Comparison of ENCODE assay signal across 1 cellular context in the genomic region with DNA sequence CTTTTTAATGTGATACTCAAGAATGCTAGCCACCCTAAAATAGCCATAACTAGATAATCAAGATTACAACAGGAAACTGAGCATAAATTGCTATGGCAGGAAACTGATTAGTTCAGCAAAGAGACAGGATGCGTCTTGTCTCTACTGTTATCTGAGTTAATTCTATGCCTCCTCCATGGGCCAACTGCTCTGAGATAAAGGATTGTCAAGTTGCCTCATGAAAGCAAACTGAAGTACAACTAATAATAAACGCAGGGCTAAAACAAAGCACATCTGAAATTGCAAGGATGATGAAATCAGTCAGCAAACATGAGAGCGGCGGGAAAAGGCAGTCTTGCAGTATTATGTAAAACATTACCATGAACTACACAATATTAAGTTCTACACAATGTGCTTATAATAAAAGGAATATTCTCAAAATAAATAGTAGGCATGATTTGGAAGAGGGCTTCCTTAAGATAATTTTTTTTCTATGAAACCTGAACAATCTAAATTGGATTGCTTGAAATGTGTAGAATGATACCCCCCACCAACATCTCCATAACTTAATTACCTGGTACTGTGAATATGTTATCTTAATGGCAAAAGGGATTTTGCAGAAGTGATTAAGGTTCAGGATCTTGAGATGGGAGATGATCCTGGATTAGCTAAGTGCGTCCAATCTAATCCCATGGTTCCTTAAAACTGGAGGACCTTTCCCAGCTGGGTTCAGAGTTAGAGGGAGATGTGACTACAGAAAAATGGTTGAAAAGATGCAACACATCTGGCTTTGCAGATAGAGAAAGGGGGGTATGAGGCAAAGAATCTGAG.
TF ChIP-seq lines count a peak whose summit lies in the region.

No MANE protein-coding gene starts in this region.

TF ChIP-seq in K562, 482 proteins besides CTCF, POLR2A, EP300 and RAD21 (continued from another document and continues in another):
- TF ChIP-seq, protein P1, sequence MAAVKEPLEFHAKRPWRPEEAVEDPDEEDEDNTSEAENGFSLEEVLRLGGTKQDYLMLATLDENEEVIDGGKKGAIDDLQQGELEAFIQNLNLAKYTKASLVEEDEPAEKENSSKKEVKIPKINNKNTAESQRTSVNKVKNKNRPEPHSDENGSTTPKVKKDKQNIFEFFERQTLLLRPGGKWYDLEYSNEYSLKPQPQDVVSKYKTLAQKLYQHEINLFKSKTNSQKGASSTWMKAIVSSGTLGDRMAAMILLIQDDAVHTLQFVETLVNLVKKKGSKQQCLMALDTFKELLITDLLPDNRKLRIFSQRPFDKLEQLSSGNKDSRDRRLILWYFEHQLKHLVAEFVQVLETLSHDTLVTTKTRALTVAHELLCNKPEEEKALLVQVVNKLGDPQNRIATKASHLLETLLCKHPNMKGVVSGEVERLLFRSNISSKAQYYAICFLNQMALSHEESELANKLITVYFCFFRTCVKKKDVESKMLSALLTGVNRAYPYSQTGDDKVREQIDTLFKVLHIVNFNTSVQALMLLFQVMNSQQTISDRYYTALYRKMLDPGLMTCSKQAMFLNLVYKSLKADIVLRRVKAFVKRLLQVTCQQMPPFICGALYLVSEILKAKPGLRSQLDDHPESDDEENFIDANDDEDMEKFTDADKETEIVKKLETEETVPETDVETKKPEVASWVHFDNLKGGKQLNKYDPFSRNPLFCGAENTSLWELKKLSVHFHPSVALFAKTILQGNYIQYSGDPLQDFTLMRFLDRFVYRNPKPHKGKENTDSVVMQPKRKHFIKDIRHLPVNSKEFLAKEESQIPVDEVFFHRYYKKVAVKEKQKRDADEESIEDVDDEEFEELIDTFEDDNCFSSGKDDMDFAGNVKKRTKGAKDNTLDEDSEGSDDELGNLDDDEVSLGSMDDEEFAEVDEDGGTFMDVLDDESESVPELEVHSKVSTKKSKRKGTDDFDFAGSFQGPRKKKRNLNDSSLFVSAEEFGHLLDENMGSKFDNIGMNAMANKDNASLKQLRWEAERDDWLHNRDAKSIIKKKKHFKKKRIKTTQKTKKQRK (IDR thresholded peaks at IDR 0.05; ENCODE audit: borderline replicate concordance, low read depth, low read length): no peak
- TF ChIP-seq SOX6 (IDR thresholded peaks at IDR 0.05) (peak; percentile 99), EP400 (IDR thresholded peaks at IDR 0.05) (peak; percentile 83), C11orf30 (IDR thresholded peaks at IDR 0.05; ENCODE audit: low read depth) (peak; percentile 50), FOXK1 (CRISPR knock-in tag; IDR thresholded peaks at IDR 0.05; ENCODE audit: borderline replicate concordance) (no peak), KLF16 (IDR thresholded peaks at IDR 0.05) (peak; percentile 85), NR2C1 (IDR thresholded peaks at IDR 0.05) (no peak), NR2C1 (tag; IDR thresholded peaks at IDR 0.05) (peak; percentile 22; the same call in 1 of the 2 replicates), SMARCC2 (IDR thresholded peaks at IDR 0.05; ENCODE audit: low read depth) (peak; percentile 77; the same call in 1 of the 2 replicates), CBFA2T3 (IDR thresholded peaks at IDR 0.05) (peak; percentile 92), COPS2 (conservative IDR thresholded peaks at IDR 0.05) (no peak), LCOR (CRISPR knock-in tag; IDR thresholded peaks at IDR 0.05) (0 out of 2 replicates have a peak, but pooled peaks have one; percentile 69), EZH2 (IDR thresholded peaks at IDR 0.05; ENCODE audit: borderline replicate concordance, low read depth, low read length) (no peak), ZNF589 (CRISPR knock-in tag; IDR thresholded peaks at IDR 0.05; ENCODE audit: low read depth) (peak; percentile 88), ARID1B (IDR thresholded peaks at IDR 0.05) (peak; percentile 96), ZNF146 (CRISPR knock-in tag; IDR thresholded peaks at IDR 0.05; ENCODE audit: unreplicated experiment) (no peak), MTA3 (IDR thresholded peaks at IDR 0.05; ENCODE audit: borderline replicate concordance) (0 out of 2 replicates have a peak, but pooled peaks have one; percentile 56), GATA2 (CRISPR knock-in tag; IDR thresholded peaks at IDR 0.05) (peak; percentile 57; the same call in 1 of the 2 replicates), RNF2 (IDR thresholded peaks at IDR 0.05) (peak; percentile 99), ZKSCAN1 (IDR thresholded peaks at IDR 0.05; ENCODE audit: low read depth, low read length) (no peak), ZNF239 (CRISPR knock-in tag; IDR thresholded peaks at IDR 0.05) (peak; percentile 60), TCF7 (IDR thresholded peaks at IDR 0.05; ENCODE audit: borderline replicate concordance) (0 out of 2 replicates have a peak, but pooled peaks have one; percentile 34), ZNF347 (CRISPR knock-in tag; IDR thresholded peaks at IDR 0.05; ENCODE audit: low read depth) (no peak), SMARCA4 (IDR thresholded peaks at IDR 0.05) (peak; percentile 96), DPF2 (IDR thresholded peaks at IDR 0.05) (peak; percentile 95), CCNT2 (IDR thresholded peaks at IDR 0.05; ENCODE audit: borderline replicate concordance, extremely low read depth, insufficient read length, low read depth, low read length) (peak; percentile 89)
- TF ChIP-seq, protein P2, sequence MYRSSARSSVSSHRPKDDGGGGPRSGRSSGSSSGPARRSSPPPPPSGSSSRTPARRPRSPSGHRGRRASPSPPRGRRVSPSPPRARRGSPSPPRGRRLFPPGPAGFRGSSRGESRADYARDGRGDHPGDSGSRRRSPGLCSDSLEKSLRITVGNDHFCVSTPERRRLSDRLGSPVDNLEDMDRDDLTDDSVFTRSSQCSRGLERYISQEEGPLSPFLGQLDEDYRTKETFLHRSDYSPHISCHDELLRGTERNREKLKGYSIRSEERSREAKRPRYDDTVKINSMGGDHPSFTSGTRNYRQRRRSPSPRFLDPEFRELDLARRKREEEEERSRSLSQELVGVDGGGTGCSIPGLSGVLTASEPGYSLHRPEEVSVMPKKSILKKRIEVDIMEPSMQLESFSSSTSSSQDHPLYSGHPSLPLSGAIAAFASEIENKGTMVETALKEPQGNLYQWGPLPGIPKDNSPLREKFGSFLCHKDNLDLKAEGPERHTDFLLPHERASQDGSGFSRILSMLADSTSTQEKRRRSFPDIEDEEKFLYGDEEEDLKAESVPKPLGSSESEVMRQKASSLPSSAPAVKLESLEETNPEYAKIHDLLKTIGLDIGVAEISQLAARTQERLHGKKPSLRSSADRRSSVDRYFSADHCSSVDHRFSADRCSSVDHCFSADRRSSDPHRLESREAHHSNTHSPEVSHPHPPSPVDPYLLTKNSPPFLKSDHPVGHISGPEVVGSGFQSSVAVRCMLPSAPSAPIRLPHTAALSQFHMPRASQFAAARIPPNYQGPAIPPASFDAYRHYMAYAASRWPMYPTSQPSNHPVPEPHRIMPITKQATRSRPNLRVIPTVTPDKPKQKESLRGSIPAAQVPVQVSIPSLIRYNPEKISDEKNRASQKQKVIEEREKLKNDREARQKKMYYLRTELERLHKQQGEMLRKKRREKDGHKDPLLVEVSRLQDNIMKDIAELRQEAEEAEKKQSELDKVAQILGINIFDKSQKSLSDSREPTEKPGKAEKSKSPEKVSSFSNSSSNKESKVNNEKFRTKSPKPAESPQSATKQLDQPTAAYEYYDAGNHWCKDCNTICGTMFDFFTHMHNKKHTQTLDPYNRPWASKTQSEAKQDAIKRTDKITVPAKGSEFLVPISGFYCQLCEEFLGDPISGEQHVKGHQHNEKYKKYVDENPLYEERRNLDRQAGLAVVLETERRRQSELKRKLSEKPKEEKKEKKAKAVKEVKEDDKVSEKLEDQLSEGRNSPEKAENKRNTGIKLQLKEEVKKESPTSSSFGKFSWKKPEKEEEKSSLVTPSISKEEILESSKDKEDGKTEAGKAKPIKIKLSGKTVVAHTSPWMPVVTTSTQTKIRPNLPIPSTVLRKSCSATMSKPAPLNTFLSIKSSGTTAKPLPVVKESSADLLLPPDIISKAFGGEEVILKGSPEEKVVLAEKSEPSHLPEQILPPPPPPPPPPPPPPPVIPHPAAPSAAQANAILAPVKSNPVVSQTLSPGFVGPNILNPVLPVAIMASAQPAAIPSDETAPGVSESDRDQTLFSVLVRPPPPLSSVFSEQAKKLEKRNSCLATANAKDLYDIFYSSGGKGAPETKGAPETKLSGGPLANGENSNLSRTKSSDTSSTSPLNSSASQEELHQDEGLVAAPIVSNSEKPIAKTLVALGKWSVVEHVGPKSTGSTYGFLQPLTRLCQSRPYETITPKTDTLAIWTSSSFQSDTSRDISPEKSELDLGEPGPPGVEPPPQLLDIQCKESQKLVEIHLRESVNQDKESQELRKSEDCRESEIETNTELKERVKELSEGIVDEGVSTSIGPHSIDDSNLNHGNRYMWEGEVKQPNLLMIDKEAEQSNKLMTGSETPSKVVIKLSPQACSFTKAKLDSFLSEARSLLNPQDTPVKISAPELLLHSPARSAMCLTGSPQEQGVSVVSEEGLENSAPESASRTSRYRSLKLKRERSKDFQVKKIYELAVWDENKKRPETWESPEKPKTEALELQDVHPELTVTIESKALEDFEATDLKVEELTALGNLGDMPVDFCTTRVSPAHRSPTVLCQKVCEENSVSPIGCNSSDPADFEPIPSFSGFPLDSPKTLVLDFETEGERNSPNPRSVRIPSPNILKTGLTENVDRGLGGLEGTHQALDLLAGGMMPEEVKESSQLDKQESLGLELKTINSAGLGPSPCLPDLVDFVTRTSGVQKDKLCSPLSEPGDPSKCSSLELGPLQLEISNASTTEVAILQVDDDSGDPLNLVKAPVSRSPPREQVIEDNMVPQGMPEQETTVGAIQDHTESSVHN (IDR thresholded peaks at IDR 0.05; ENCODE audit: borderline replicate concordance in 1 of 2, low read depth in 1 of 2): peak in 1 of 2 experiments; percentile 88; a peak in 1 of 4 replicates
- TF ChIP-seq, protein P3, sequence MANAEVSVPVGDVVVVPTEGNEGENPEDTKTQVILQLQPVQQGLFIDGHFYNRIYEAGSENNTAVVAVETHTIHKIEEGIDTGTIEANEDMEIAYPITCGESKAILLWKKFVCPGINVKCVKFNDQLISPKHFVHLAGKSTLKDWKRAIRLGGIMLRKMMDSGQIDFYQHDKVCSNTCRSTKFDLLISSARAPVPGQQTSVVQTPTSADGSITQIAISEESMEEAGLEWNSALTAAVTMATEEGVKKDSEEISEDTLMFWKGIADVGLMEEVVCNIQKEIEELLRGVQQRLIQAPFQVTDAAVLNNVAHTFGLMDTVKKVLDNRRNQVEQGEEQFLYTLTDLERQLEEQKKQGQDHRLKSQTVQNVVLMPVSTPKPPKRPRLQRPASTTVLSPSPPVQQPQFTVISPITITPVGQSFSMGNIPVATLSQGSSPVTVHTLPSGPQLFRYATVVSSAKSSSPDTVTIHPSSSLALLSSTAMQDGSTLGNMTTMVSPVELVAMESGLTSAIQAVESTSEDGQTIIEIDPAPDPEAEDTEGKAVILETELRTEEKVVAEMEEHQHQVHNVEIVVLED (CRISPR knock-in tag; IDR thresholded peaks at IDR 0.05): 0 out of 2 replicates have a peak, but pooled peaks have one; percentile 10
- TF ChIP-seq, protein P4, sequence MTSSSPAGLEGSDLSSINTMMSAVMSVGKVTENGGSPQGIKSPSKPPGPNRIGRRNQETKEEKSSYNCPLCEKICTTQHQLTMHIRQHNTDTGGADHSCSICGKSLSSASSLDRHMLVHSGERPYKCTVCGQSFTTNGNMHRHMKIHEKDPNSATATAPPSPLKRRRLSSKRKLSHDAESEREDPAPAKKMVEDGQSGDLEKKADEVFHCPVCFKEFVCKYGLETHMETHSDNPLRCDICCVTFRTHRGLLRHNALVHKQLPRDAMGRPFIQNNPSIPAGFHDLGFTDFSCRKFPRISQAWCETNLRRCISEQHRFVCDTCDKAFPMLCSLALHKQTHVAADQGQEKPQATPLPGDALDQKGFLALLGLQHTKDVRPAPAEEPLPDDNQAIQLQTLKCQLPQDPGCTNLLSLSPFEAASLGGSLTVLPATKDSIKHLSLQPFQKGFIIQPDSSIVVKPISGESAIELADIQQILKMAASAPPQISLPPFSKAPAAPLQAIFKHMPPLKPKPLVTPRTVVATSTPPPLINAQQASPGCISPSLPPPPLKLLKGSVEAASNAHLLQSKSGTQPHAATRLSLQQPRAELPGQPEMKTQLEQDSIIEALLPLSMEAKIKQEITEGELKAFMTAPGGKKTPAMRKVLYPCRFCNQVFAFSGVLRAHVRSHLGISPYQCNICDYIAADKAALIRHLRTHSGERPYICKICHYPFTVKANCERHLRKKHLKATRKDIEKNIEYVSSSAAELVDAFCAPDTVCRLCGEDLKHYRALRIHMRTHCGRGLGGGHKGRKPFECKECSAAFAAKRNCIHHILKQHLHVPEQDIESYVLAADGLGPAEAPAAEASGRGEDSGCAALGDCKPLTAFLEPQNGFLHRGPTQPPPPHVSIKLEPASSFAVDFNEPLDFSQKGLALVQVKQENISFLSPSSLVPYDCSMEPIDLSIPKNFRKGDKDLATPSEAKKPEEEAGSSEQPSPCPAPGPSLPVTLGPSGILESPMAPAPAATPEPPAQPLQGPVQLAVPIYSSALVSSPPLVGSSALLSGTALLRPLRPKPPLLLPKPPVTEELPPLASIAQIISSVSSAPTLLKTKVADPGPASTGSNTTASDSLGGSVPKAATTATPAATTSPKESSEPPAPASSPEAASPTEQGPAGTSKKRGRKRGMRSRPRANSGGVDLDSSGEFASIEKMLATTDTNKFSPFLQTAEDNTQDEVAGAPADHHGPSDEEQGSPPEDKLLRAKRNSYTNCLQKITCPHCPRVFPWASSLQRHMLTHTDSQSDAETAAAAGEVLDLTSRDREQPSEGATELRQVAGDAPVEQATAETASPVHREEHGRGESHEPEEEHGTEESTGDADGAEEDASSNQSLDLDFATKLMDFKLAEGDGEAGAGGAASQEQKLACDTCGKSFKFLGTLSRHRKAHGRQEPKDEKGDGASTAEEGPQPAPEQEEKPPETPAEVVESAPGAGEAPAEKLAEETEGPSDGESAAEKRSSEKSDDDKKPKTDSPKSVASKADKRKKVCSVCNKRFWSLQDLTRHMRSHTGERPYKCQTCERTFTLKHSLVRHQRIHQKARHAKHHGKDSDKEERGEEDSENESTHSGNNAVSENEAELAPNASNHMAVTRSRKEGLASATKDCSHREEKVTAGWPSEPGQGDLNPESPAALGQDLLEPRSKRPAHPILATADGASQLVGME (CRISPR knock-in tag; IDR thresholded peaks at IDR 0.05): no peak
- TF ChIP-seq, protein P5, sequence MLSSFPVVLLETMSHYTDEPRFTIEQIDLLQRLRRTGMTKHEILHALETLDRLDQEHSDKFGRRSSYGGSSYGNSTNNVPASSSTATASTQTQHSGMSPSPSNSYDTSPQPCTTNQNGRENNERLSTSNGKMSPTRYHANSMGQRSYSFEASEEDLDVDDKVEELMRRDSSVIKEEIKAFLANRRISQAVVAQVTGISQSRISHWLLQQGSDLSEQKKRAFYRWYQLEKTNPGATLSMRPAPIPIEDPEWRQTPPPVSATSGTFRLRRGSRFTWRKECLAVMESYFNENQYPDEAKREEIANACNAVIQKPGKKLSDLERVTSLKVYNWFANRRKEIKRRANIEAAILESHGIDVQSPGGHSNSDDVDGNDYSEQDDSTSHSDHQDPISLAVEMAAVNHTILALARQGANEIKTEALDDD (IDR thresholded peaks at IDR 0.05): peak; percentile 92
- TF ChIP-seq, protein P6, sequence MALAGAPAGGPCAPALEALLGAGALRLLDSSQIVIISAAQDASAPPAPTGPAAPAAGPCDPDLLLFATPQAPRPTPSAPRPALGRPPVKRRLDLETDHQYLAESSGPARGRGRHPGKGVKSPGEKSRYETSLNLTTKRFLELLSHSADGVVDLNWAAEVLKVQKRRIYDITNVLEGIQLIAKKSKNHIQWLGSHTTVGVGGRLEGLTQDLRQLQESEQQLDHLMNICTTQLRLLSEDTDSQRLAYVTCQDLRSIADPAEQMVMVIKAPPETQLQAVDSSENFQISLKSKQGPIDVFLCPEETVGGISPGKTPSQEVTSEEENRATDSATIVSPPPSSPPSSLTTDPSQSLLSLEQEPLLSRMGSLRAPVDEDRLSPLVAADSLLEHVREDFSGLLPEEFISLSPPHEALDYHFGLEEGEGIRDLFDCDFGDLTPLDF (CRISPR knock-in tag; IDR thresholded peaks at IDR 0.05): 0 out of 2 replicates have a peak, but pooled peaks have one; percentile 23
